1 cellular context compared by ENCODE assay signal in genomic region chr17:40180694-40181093, GRCh38.
TF ChIP-seq lines count a peak whose summit lies in the region.

No MANE protein-coding gene starts in this region.

TF ChIP-seq in HCT116, 20 proteins besides CTCF, POLR2A, EP300 and RAD21:
- no peak for TF ChIP-seq REST (IDR thresholded peaks at IDR 0.05; ENCODE audit: low read depth)
- TF ChIP-seq CBX3 (IDR thresholded peaks at IDR 0.05; ENCODE audit: low read depth): no peak
- no peak for TF ChIP-seq SRF (IDR thresholded peaks at IDR 0.05; ENCODE audit: low read depth)
- TF ChIP-seq FOSL1 (IDR thresholded peaks at IDR 0.05; ENCODE audit: low read depth): no peak
- no peak for TF ChIP-seq ELF1 (IDR thresholded peaks at IDR 0.05; ENCODE audit: borderline replicate concordance, low read depth)
- no peak for TF ChIP-seq MAX (IDR thresholded peaks at IDR 0.05)
- no peak for TF ChIP-seq SP1 (IDR thresholded peaks at IDR 0.05; ENCODE audit: low read depth)
- no peak for TF ChIP-seq ATF3 (IDR thresholded peaks at IDR 0.05)
- no peak for TF ChIP-seq EZH2phosphoT487 (IDR thresholded peaks at IDR 0.05; ENCODE audit: borderline replicate concordance)
- no peak for TF ChIP-seq JUND (IDR thresholded peaks at IDR 0.05)
- no peak for TF ChIP-seq ZFX (IDR thresholded peaks at IDR 0.05)
- TF ChIP-seq ZNF274 (IDR thresholded peaks at IDR 0.05; ENCODE audit: low read depth, low read length): no peak
- no peak for TF ChIP-seq EGR1 (IDR thresholded peaks at IDR 0.05; ENCODE audit: low read depth)
- no peak for TF ChIP-seq SIN3A (IDR thresholded peaks at IDR 0.05; ENCODE audit: low read depth)
- TF ChIP-seq YY1 (IDR thresholded peaks at IDR 0.05; ENCODE audit: extremely low read depth, insufficient replicate concordance, low read depth, low read length): no peak
- TF ChIP-seq ZBTB33 (IDR thresholded peaks at IDR 0.05; ENCODE audit: extremely low read depth, insufficient replicate concordance, low read length): no peak
- TF ChIP-seq CEBPB (IDR thresholded peaks at IDR 0.05; ENCODE audit: low read depth): no peak
